Comparison of ENCODE assay signal across 26 cellular contexts in the genomic region with DNA sequence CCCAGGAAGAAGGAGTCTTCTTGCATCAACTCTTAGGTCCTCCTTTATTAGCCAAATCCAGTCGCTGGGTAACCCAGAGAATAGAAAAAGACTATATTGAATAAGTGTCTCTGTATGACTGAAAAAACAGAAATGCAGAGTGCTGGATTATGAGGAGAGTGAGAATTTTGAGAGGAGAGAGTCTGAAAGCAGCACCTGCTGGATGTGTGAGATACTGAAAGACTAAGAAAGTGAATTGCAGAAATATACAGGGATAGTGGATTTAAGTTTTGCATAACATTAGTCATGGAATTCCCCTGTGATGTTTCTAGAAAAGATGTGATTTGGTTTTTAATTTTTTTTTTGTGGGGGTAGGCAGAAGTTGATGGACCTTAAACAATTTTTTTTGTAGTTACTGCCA.
A peak's percentile ranks its signal among the peaks of the same experiment; 100 is the strongest.
DNase-seq lines count a peak whose midpoint lies in the region; ATAC-seq, FAIRE-seq and TF ChIP-seq lines count a peak whose summit lies in the region.
"Had no signal": no experiment of that assay in that cellular context is flagged by ENCODE, and none has a peak within 500 bp of the region (broad histone marks: within the 10 kb centered on the region; RNA-seq: fewer than 3 reads in every experiment).

No MANE protein-coding gene starts in this region.

- TF ChIP-seq CTCF in HEK293 (tag by site-specific recombination; IDR thresholded peaks at IDR 0.05) (no peak), MM.1S (IDR thresholded peaks at IDR 0.05; ENCODE audit: low read length) (peak; percentile 16; the same call in 1 of the 2 replicates), foreskin keratinocyte (conservative IDR thresholded peaks at IDR 0.05) (no peak), neural progenitor cell (IDR thresholded peaks at IDR 0.05) (no peak)

- no peaks in the 10 kb centered on the region for H3K9me3 Mint-ChIP-seq in neural progenitor cell
- H3K9me3 Mint-ChIP-seq: CD14-positive monocyte; CD4-positive, alpha-beta T cell; CD8-positive, alpha-beta memory T cell had no signal

- no peaks in the 10 kb centered on the region for H3K27me3 Mint-ChIP-seq in neural progenitor cell (ENCODE audit: insufficient read depth, low read depth)

- H3K27me3 ChIP-seq in MM.1S (replicated peaks; ENCODE audit: insufficient read depth, low read length) (peaks cover 37% of the 10 kb centered on the region), foreskin keratinocyte (peaks cover 49% of the 10 kb centered on the region), neural progenitor cell (no peaks in the 10 kb centered on the region), H7 (ENCODE audit: control insufficient read depth, insufficient read depth, low read length) (no peaks in the 10 kb centered on the region)
- H3K27me3 ChIP-seq: BE2C; BLaER1 treated with 17β-estradiol and CSF1 and Interleukin-3, amounts not matched to agents 10 nM and 100 nM had no signal

- H3K27ac Mint-ChIP-seq in neural progenitor cell, result no peak overlapping the region
- H3K27ac Mint-ChIP-seq: CD14-positive monocyte; CD4-positive, alpha-beta T cell; CD8-positive, alpha-beta memory T cell had no signal

- H4K20me1 ChIP-seq in MM.1S (ENCODE audit: insufficient read depth, low read length) (no peaks in the 10 kb centered on the region), neural progenitor cell (ENCODE audit: low read depth) (no peaks in the 10 kb centered on the region)
- H4K20me1 ChIP-seq: BLaER1 treated with 17β-estradiol and CSF1 and Interleukin-3, amounts not matched to agents 10 nM and 100 nM had no signal

- H3K27ac ChIP-seq in HEK293 (ENCODE audit: extremely low read depth, low read depth, low read length), result no peak overlapping the region
- peak overlapping the region; percentile 65; the same call in 1 of the 2 replicates for H3K27ac ChIP-seq in MM.1S (ENCODE audit: low read length)
- no peak overlapping the region for H3K27ac ChIP-seq in foreskin keratinocyte
- no peak overlapping the region for H3K27ac ChIP-seq in neural progenitor cell
- H3K27ac ChIP-seq: A549; BLaER1 treated with 17β-estradiol and CSF1 and Interleukin-3, amounts not matched to agents 10 nM and 100 nM had no signal

- H3K9me3 ChIP-seq in HEK293 (ENCODE audit: control insufficient read depth, insufficient read depth, low read depth, low read length) (no peaks in the 10 kb centered on the region), MM.1S (replicated peaks; ENCODE audit: insufficient read depth, low read length) (no peaks in the 10 kb centered on the region), neural progenitor cell (ENCODE audit: low read depth) (no peaks in the 10 kb centered on the region)
- H3K9me3 ChIP-seq: A549; BE2C; BLaER1 treated with 17β-estradiol and CSF1 and Interleukin-3, amounts not matched to agents 10 nM and 100 nM had no signal

- H3K4me3 ChIP-seq in HEK293 (ENCODE audit: low read depth, low read length) (no peak overlapping the region), MM.1S (ENCODE audit: low read length) (no peak overlapping the region), neural progenitor cell (no peak overlapping the region), H7 (ENCODE audit: insufficient read depth, low read depth, low read length) (no peak overlapping the region)
- H3K4me3 ChIP-seq: A549; BLaER1 treated with 17β-estradiol and CSF1 and Interleukin-3, amounts not matched to agents 10 nM and 100 nM; GM12878 had no signal

- ATAC-seq in foreskin keratinocyte, result peak; percentile 23
- ATAC-seq: A549, GM12878 had no signal

- H3K36me3 Mint-ChIP-seq in neural progenitor cell, result no peaks in the 10 kb centered on the region
- H3K36me3 Mint-ChIP-seq: CD14-positive monocyte; CD8-positive, alpha-beta memory T cell had no signal

- peaks cover 11% of the 10 kb centered on the region for H3F3A ChIP-seq in MM.1S (ENCODE audit: insufficient read depth, low read length)
- no peaks in the 10 kb centered on the region for H3F3A ChIP-seq in neural progenitor cell (ENCODE audit: low read depth)

- FAIRE-seq in GM19239 (lab: Jason Lieb, UNC), result no peak
- FAIRE-seq: A549, D721Med, GM12878, H54 had no signal

- POLR2A ChIA-PET in HEK293 (lab: Yijun Ruan, JAX), result no interaction called here

- H3K79me2 ChIP-seq in MM.1S (ENCODE audit: low read length), result no peaks in the 10 kb centered on the region
- no peaks in the 10 kb centered on the region for H3K79me2 ChIP-seq in neural progenitor cell (ENCODE audit: low read depth)

- CTCF ChIA-PET in HEK293 (lab: Yijun Ruan, JAX), result no interaction called here

- H3K9me2 ChIP-seq in MM.1S (replicated peaks; ENCODE audit: insufficient read depth, low read length), result no peaks in the 10 kb centered on the region

- DNase-seq in MM.1S (peak; percentile 76), RPMI8226 (peak; percentile 37), foreskin keratinocyte (no peak), GM19239 (ENCODE audit: insufficient read length, low spot score) (no peak), neural progenitor cell (ENCODE audit: low spot score) (no peak), posterior vena cava (ENCODE audit: low spot score) (no peak), H7 (no peak)
- DNase-seq: 8988T; ACHN; AML-193; BE2C; CD4-positive, alpha-beta T cell; CD8-positive, alpha-beta memory T cell; DMS 273 treated with DMSO at 0.1 percent for 48 hours; DMS79; EL; GDM1; GOT3; HCEC 1CT had no signal

- peaks cover 27% of the 10 kb centered on the region for H3K4me1 Mint-ChIP-seq in neural progenitor cell
- H3K4me1 Mint-ChIP-seq: CD8-positive, alpha-beta memory T cell had no signal

- peak overlapping the region; percentile 56 for H3K4me2 ChIP-seq in MM.1S (ENCODE audit: low read depth, low read length)
- no peak overlapping the region for H3K4me2 ChIP-seq in neural progenitor cell
- H3K4me2 ChIP-seq: A549; BLaER1 treated with 17β-estradiol and CSF1 and Interleukin-3, amounts not matched to agents 10 nM and 100 nM had no signal

- H3K4me1 ChIP-seq in HEK293 (ENCODE audit: control insufficient read depth, insufficient read depth, low read length), result no peaks in the 10 kb centered on the region
- H3K4me1 ChIP-seq in MM.1S (ENCODE audit: low read length), result peaks cover 26% of the 10 kb centered on the region
- H3K4me1 ChIP-seq in foreskin keratinocyte, result no peaks in the 10 kb centered on the region
- peaks cover 26% of the 10 kb centered on the region for H3K4me1 ChIP-seq in neural progenitor cell
- H3K4me1 ChIP-seq: A549; BLaER1 treated with 17β-estradiol and CSF1 and Interleukin-3, amounts not matched to agents 10 nM and 100 nM had no signal

- no peak overlapping the region for H3K4me3 Mint-ChIP-seq in neural progenitor cell
- H3K4me3 Mint-ChIP-seq: CD14-positive monocyte; CD4-positive, alpha-beta T cell; CD8-positive, alpha-beta memory T cell had no signal

- H2AFZ ChIP-seq in MM.1S (ENCODE audit: low read length) (no peak overlapping the region), neural progenitor cell (replicated peaks) (no peak overlapping the region)

- H3K9ac ChIP-seq in MM.1S (ENCODE audit: low read length) (peak overlapping the region; percentile 5; the same call in 1 of the 2 replicates), neural progenitor cell (no peak overlapping the region)
- H3K9ac ChIP-seq: BLaER1 treated with 17β-estradiol and CSF1 and Interleukin-3, amounts not matched to agents 10 nM and 100 nM had no signal

- H3K36me3 ChIP-seq in HEK293 (ENCODE audit: control insufficient read depth in 2 of 2, insufficient read depth in 1 of 2, low read length in 2 of 2) (no peaks in the 10 kb centered on the region), MM.1S (replicated peaks; ENCODE audit: insufficient read depth, low read length) (no peaks in the 10 kb centered on the region), neural progenitor cell (no peaks in the 10 kb centered on the region), H7 (replicated peaks; ENCODE audit: control insufficient read depth, insufficient read depth, low read length) (no peaks in the 10 kb centered on the region)
- H3K36me3 ChIP-seq: BE2C; BLaER1 treated with 17β-estradiol and CSF1 and Interleukin-3, amounts not matched to agents 10 nM and 100 nM had no signal

- intact Hi-C loops in posterior vena cava (cut with DNase I), result no loop called here

TF ChIP-seq in HEK293, 187 proteins besides CTCF, POLR2A, EP300 and RAD21 (continues in another document):
- TF ChIP-seq PRDM1 (tag by site-specific recombination; IDR thresholded peaks at IDR 0.05), result 0 out of 2 replicates have a peak, but pooled peaks have one; percentile 4
- no peak for TF ChIP-seq GLI2 (tag by site-specific recombination; IDR thresholded peaks at IDR 0.05; ENCODE audit: borderline replicate concordance, low read depth)
- TF ChIP-seq, protein P1, sequence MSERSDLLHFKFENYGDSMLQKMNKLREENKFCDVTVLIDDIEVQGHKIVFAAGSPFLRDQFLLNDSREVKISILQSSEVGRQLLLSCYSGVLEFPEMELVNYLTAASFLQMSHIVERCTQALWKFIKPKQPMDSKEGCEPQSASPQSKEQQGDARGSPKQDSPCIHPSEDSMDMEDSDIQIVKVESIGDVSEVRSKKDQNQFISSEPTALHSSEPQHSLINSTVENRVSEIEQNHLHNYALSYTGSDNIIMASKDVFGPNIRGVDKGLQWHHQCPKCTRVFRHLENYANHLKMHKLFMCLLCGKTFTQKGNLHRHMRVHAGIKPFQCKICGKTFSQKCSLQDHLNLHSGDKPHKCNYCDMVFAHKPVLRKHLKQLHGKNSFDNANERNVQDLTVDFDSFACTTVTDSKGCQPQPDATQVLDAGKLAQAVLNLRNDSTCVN (tag by site-specific recombination; optimal IDR thresholded peaks at IDR 0.05), result no peak
- no peak for TF ChIP-seq ZNF585B (tag by site-specific recombination; IDR thresholded peaks at IDR 0.05)

Comparison
In these comparisons a context has a peak if more than half of its experiments do, and no peak if none do; other contexts are left out.
1. DNase-seq: peak in MM.1S (single experiment) and RPMI8226 (single experiment); none in foreskin keratinocyte (0 of 2), GM19239 (single experiment), neural progenitor cell (single experiment), posterior vena cava (single experiment) and H7 (single experiment).